20 cellular contexts compared by ENCODE assay signal in the genomic region with DNA sequence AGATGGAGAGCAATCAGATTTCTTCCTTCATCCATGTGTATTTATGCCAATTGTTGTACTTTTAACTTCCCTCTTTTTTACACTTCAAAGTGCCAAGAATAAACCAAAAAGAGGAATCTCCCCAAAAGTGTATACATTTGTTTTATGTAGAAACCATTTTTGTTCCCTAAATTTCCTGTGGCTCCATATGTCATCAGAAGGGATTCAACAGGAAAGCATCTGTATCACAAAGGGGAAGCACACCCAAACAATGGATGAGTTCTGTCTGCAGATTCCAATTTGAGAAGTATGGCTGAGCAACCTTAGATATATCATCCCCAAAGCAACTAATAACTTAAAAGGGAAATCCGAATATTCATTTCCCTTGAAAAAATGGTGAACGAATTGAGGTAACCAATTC.
"Had no signal": no experiment of that assay in that cellular context is flagged by ENCODE, and none has a peak within 500 bp of the region (broad histone marks: within the 10 kb centered on the region; RNA-seq: fewer than 3 reads in every experiment).

No MANE protein-coding gene starts in this region.

- H3K4me1 Mint-ChIP-seq: stimulated activated memory B cell treated with anti-CD40 and anti-IgM and Interleukin-4, amounts not matched to agents 10 μg/mL and 1 μg/mL and 100 μg/mL, for 72 hours had no signal

- H3K36me3 Mint-ChIP-seq: stimulated activated memory B cell treated with anti-CD40 and anti-IgM and Interleukin-4, amounts not matched to agents 10 μg/mL and 1 μg/mL and 100 μg/mL, for 72 hours had no signal

- DNase-seq: colonic mucosa; effector CD4-positive, alpha-beta T cell; endodermal cell; foreskin melanocyte; head of caudate nucleus; hippocampal formation; kidney glomerular epithelial cell; mammary epithelial cell; naive thymus-derived CD4-positive, alpha-beta T cell; psoas muscle; retina; right lobe of liver; spleen; stimulated activated CD4-positive, alpha-beta T cell treated with anti-CD3 and anti-CD28 coated beads, Interleukin-15, amount 100 ng/mL, for 24 hours; stimulated activated CD4-positive, alpha-beta T cell treated with anti-CD3 and anti-CD28 coated beads, Interleukin-1b, Interleukin-23, amount 100 ng/mL, for 48 hours; stimulated activated CD4-positive, alpha-beta T cell treated with anti-CD3 and anti-CD28 coated beads, Interleukin-4, amount 100 ng/mL, for 24 hours; testis had no signal

- ATAC-seq: naive thymus-derived CD4-positive, alpha-beta T cell; psoas muscle; right lobe of liver; stimulated activated memory B cell treated with anti-CD40 and anti-IgM and Interleukin-4, amounts not matched to agents 10 μg/mL and 1 μg/mL and 100 μg/mL, for 72 hours had no signal

- H3K27ac ChIP-seq: colonic mucosa, neutrophil, psoas muscle, right lobe of liver, spleen, testis had no signal

- H3K4me3 Mint-ChIP-seq: endodermal cell; naive thymus-derived CD4-positive, alpha-beta T cell; stimulated activated memory B cell treated with anti-CD40 and anti-IgM and Interleukin-4, amounts not matched to agents 10 μg/mL and 1 μg/mL and 100 μg/mL, for 72 hours; stimulated activated naive CD8-positive, alpha-beta T cell treated with anti-CD3 and anti-CD28 coated beads, Interleukin-15, Interleukin-2, amounts not matched to agents 100 ng/mL and 50 ng/mL, for 24 hours had no signal

- H3K27ac Mint-ChIP-seq: endodermal cell; naive thymus-derived CD4-positive, alpha-beta T cell; stimulated activated memory B cell treated with anti-CD40 and anti-IgM and Interleukin-4, amounts not matched to agents 10 μg/mL and 1 μg/mL and 100 μg/mL, for 72 hours; stimulated activated naive CD8-positive, alpha-beta T cell treated with anti-CD3 and anti-CD28 coated beads, Interleukin-15, Interleukin-2, amounts not matched to agents 100 ng/mL and 50 ng/mL, for 24 hours had no signal
